ENCODE assay signal across 18 cellular contexts in genomic region chr12:46480724-46481123, GRCh38.
"Had no signal": no experiment of that assay in that cellular context is flagged by ENCODE, and none has a peak within 500 bp of the region (broad histone marks: within the 10 kb centered on the region; RNA-seq: fewer than 3 reads in every experiment).

No MANE protein-coding gene starts in this region.

- H3K4me3 Mint-ChIP-seq: naive thymus-derived CD8-positive, alpha-beta T cell had no signal

- H3K9me3 ChIP-seq: mucosa of descending colon, neutrophil, stomach, thoracic aorta, transverse colon had no signal

- H3K9me3 Mint-ChIP-seq: naive thymus-derived CD8-positive, alpha-beta T cell had no signal

- H3K79me2 ChIP-seq: hepatocyte had no signal

- H3K27me3 ChIP-seq: dorsolateral prefrontal cortex, hepatocyte, neutrophil, stomach, transverse colon had no signal

- H3K27me3 Mint-ChIP-seq: naive thymus-derived CD8-positive, alpha-beta T cell had no signal

- H3K4me2 ChIP-seq: hepatocyte had no signal

- H2AFZ ChIP-seq: hepatocyte had no signal

- FAIRE-seq: islet of Langerhans, small intestine had no signal

- DNase-seq: dorsolateral prefrontal cortex; effector CD8-positive, alpha-beta T cell; foreskin melanocyte; head of caudate nucleus; mucosa of descending colon; naive thymus-derived CD8-positive, alpha-beta T cell; posterior cingulate gyrus; small intestine; stimulated activated CD4-positive, alpha-beta T cell treated with anti-CD3 and anti-CD28 coated beads, Interleukin-12 subunit alpha, Interleukin-12 subunit beta, amount 100 ng/mL, for 4 hours; stimulated activated naive CD4-positive, alpha-beta T cell; stomach; substantia nigra; transverse colon had no signal

- H3K4me3 ChIP-seq: coronary artery, dorsolateral prefrontal cortex, hepatocyte, mucosa of descending colon, stomach, thoracic aorta, transverse colon had no signal

- H3K27ac ChIP-seq: coronary artery, dorsolateral prefrontal cortex, hepatocyte, neutrophil, stomach, thoracic aorta, transverse colon had no signal

- H3K36me3 ChIP-seq: neutrophil, stomach, thoracic aorta, transverse colon had no signal
